ENCODE assay signal across 19 cellular contexts in the genomic region with DNA sequence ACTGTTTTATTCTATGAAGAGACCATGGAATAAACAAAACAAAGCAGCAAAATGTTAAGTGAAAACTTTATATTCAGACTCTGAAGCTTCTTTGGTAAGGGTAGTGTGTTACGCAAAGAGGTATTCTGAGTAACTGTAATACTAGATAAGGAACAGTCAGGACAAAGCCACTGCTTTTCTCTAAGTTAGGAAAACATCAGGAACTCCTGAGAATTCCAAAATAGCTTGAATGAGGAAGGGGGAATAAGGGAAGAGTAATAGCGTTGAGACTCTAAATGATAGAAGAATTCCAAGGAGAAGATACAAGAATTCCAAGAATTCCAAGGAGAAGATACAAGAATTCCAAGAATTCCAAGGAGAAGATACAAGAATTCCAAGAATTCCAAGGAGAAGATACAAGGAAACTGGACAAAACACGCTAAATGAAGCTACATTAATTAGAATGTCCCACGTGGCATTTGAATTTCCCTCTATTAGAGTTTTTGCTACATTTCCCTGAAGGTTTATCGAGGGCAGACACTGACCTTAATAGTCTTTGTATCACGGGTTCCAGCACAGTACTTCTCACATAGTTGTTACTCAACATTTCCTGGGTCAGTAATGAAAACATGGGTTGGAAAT.
DNase-seq lines count a peak whose midpoint lies in the region; ATAC-seq and TF ChIP-seq lines count a peak whose summit lies in the region.
"Had no signal": no experiment of that assay in that cellular context is flagged by ENCODE, and none has a peak within 500 bp of the region (broad histone marks: within the 10 kb centered on the region; RNA-seq: fewer than 3 reads in every experiment).

No MANE protein-coding gene starts in this region.

- peaks cover 42% of the 10 kb centered on the region for H3K4me1 Mint-ChIP-seq in GM23338
- peaks cover 26% of the 10 kb centered on the region for H3K4me1 Mint-ChIP-seq in osteocyte (ENCODE audit: unreplicated experiment)

- H3K9me3 Mint-ChIP-seq in GM23338 = peaks cover 5% of the 10 kb centered on the region; the same call in 1 of the 3 replicates
- H3K9me3 Mint-ChIP-seq in osteocyte (ENCODE audit: unreplicated experiment) = peaks cover 5% of the 10 kb centered on the region

- peak overlapping the region; percentile 89 for H3K27ac ChIP-seq in GM23338 (ENCODE audit: low read depth)
- H3K27ac ChIP-seq: BLaER1 treated with 17β-estradiol and CSF1 and Interleukin-3, amounts not matched to agents 10 nM and 100 nM; neutrophil; sigmoid colon; thyroid gland had no signal

- H3K27me3 ChIP-seq in GM23338 (ENCODE audit: insufficient read depth) = no peaks in the 10 kb centered on the region
- H3K27me3 ChIP-seq: BLaER1 treated with 17β-estradiol and CSF1 and Interleukin-3, amounts not matched to agents 10 nM and 100 nM; neutrophil; sigmoid colon; thyroid gland had no signal

- H3K4me3 Mint-ChIP-seq in GM23338 (no peak overlapping the region), osteocyte (ENCODE audit: unreplicated experiment) (no peak overlapping the region)

- no peak overlapping the region for H3K4me3 ChIP-seq in GM23338
- H3K4me3 ChIP-seq: BLaER1 treated with 17β-estradiol and CSF1 and Interleukin-3, amounts not matched to agents 10 nM and 100 nM; sigmoid colon; thyroid gland had no signal

- no peak for TF ChIP-seq CTCF in GM23338 (conservative IDR thresholded peaks at IDR 0.05; ENCODE audit: low read depth in 2 of 2)
- TF ChIP-seq CTCF in osteocyte (IDR thresholded peaks at IDR 0.05) = no peak

- H3F3A ChIP-seq in GM23338 (replicated peaks; ENCODE audit: low read depth) = no peaks in the 10 kb centered on the region; the same call in 1 of the 2 replicates

- peak; percentile 70 for ATAC-seq in GM23338
- no peak for ATAC-seq in HG02938 (IDR thresholded peaks at IDR 0.05; ENCODE audit: unreplicated experiment)

- H4K20me1 ChIP-seq in GM23338 (replicated peaks; ENCODE audit: insufficient read depth) = no peaks in the 10 kb centered on the region
- H4K20me1 ChIP-seq: BLaER1 treated with 17β-estradiol and CSF1 and Interleukin-3, amounts not matched to agents 10 nM and 100 nM had no signal

- 0 out of 2 replicates have a peak overlapping the region, but pooled peaks have one; percentile 5 for H3K4me2 ChIP-seq in GM23338
- H3K4me2 ChIP-seq: BLaER1 treated with 17β-estradiol and CSF1 and Interleukin-3, amounts not matched to agents 10 nM and 100 nM had no signal

- H3K4me1 ChIP-seq in GM23338 (ENCODE audit: insufficient read depth) = peaks cover 24% of the 10 kb centered on the region
- H3K4me1 ChIP-seq: thyroid gland had no signal

- no peaks in the 10 kb centered on the region for H3K36me3 ChIP-seq in GM23338 (ENCODE audit: insufficient read depth)
- H3K36me3 ChIP-seq: neutrophil, sigmoid colon, thyroid gland had no signal

- peaks cover 13% of the 10 kb centered on the region; the same call in 1 of the 2 replicates for H3K79me2 ChIP-seq in GM23338 (replicated peaks; ENCODE audit: insufficient read depth)

- H3K9me2 ChIP-seq in GM23338 (ENCODE audit: insufficient read depth) = no peaks in the 10 kb centered on the region

- H3K27ac Mint-ChIP-seq in GM23338 (peak overlapping the region; percentile 54), osteocyte (ENCODE audit: unreplicated experiment) (peak overlapping the region; percentile 43)

- peak; percentile 72 for DNase-seq in GM23338 (ENCODE audit: low spot score)
- DNase-seq in NCI-H460 (ENCODE audit: extremely low read depth, low read depth) = peak; percentile 50
- DNase-seq in fibroblast of gingiva (ENCODE audit: low read depth) = peak; percentile 55
- no peak for DNase-seq in osteocyte (ENCODE audit: extremely low spot score, unreplicated experiment)
- DNase-seq in NCI-H128 (lab: John Stamatoyannopoulos, UW; ENCODE audit: unreplicated experiment) = no peak
- no peak for DNase-seq in activated CD4-positive, alpha-beta T cell treated with anti-CD3 and anti-CD28 coated beads, Interleukin-2, amount 50 U/mL, for 1 hour
- DNase-seq in iPS-NIHi11 (ENCODE audit: low spot score) = no peak
- DNase-seq: activated CD8-positive, alpha-beta memory T cell treated with anti-CD3 and anti-CD28 coated beads for 24 hours; amniotic stem cell; DMS53; glutamatergic neuron; midbrain; NCI-H1417; NCI-H345; sigmoid colon; thyroid gland had no signal

- no peak overlapping the region for H2AFZ ChIP-seq in GM23338

- H3K36me3 Mint-ChIP-seq in GM23338 (ENCODE audit: low read depth) (peaks cover 6% of the 10 kb centered on the region; the same call in 2 of the 3 replicates), osteocyte (ENCODE audit: unreplicated experiment) (peaks cover 9% of the 10 kb centered on the region)

- H3K27me3 Mint-ChIP-seq in GM23338 (ENCODE audit: insufficient read depth, low read depth, poor library complexity) = peaks cover 2% of the 10 kb centered on the region
- H3K27me3 Mint-ChIP-seq in osteocyte (ENCODE audit: unreplicated experiment) = no peaks in the 10 kb centered on the region

TF ChIP-seq in GM23338, 12 proteins besides CTCF, POLR2A, EP300 and RAD21 (continues in another document):
- TF ChIP-seq EZH2phosphoT487 (IDR thresholded peaks at IDR 0.05; ENCODE audit: unreplicated experiment) (no peak), CREB1 (CRISPR knock-in tag; IDR thresholded peaks at IDR 0.05; ENCODE audit: low read depth) (peak; percentile 23; the same call in 1 of the 2 replicates), STAT1 (IDR thresholded peaks at IDR 0.05; ENCODE audit: unreplicated experiment) (no peak), ZNF114 (CRISPR knock-in tag; IDR thresholded peaks at IDR 0.05) (0 out of 2 replicates have a peak, but pooled peaks have one; percentile 87), REST (IDR thresholded peaks at IDR 0.05; ENCODE audit: unreplicated experiment) (peak; percentile 47)

Comparison
In these comparisons a context has a peak if more than half of its experiments do, and no peak if none do; other contexts are left out.
1. DNase-seq: peak in GM23338 (single experiment), NCI-H460 (single experiment) and fibroblast of gingiva (single experiment); none in osteocyte (single experiment), NCI-H128 (single experiment), activated CD4-positive, alpha-beta T cell treated with anti-CD3 and anti-CD28 coated beads, Interleukin-2, amount 50 U/mL, for 1 hour (single experiment) and iPS-NIHi11 (single experiment).